In the genomic region with DNA sequence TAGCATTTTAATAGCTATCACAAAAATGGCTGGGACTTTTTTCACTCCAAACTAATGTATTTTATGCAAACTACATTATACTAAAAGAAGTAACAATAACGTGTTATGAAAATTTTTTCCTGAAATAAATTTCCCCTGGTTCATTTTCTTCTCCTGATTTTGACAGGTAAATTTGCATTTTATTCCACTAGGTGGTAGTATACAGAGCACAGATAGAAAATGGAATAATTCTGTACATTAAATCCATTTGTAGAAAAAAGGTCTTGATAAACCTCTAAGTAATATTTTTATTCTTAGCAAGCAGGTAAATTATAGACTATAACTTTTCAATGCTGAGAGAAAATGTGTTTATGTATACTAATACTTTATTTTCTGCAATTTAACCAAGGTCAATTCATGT, we compare ENCODE assay signal across 8 cellular contexts.
DNase-seq lines count a peak whose midpoint lies in the region; ATAC-seq, FAIRE-seq and TF ChIP-seq lines count a peak whose summit lies in the region.
"Had no signal": no experiment of that assay in that cellular context is flagged by ENCODE, and none has a peak within 500 bp of the region (broad histone marks: within the 10 kb centered on the region; RNA-seq: fewer than 3 reads in every experiment).

No MANE protein-coding gene starts in this region.

- H3K27me3 ChIP-seq in body of pancreas, result no peaks in the 10 kb centered on the region
- H3K27me3 ChIP-seq: colonic mucosa had no signal

- no peak overlapping the region for H3K4me3 Mint-ChIP-seq in nephron progenitor cell

- no peaks in the 10 kb centered on the region for H3K27me3 Mint-ChIP-seq in nephron progenitor cell (ENCODE audit: low read depth, poor library complexity)

- H3K9me3 Mint-ChIP-seq in nephron progenitor cell, result peaks cover 18% of the 10 kb centered on the region

- H3K36me3 ChIP-seq in body of pancreas (replicated peaks in 1 of 2; ENCODE audit: insufficient read depth in 1 of 2, low read depth in 2 of 2), result no peaks in the 10 kb centered on the region
- H3K36me3 ChIP-seq: colonic mucosa had no signal

- no peaks in the 10 kb centered on the region for H3K9me3 ChIP-seq in body of pancreas
- H3K9me3 ChIP-seq: colonic mucosa had no signal

- FAIRE-seq in D721Med (lab: Jason Lieb, UNC), result no peak

- H3K4me1 ChIP-seq in body of pancreas, result peaks cover 68% of the 10 kb centered on the region
- H3K4me1 ChIP-seq: colonic mucosa had no signal

- TF ChIP-seq CTCF in D721Med (IDR thresholded peaks at IDR 0.05; ENCODE audit: insufficient read depth, missing control alignments) (peak; percentile 34), HFF-Myc (IDR thresholded peaks at IDR 0.05; ENCODE audit: low read depth, low read length, missing control alignments) (peak; percentile 10), body of pancreas (IDR thresholded peaks at IDR 0.05) (peak in 6 of 7 experiments; percentile 38 to 52 (median 46)), nephron progenitor cell (IDR thresholded peaks at IDR 0.05) (peak; percentile 38)

- intact Hi-C loops in body of pancreas (cut with DNase I), result no loop called here

- peaks cover 81% of the 10 kb centered on the region for H3K36me3 Mint-ChIP-seq in nephron progenitor cell (ENCODE audit: low read depth)

- H3K4me1 Mint-ChIP-seq in nephron progenitor cell, result peaks cover 14% of the 10 kb centered on the region

- H3K4me3 ChIP-seq in HFF-Myc (replicated peaks; ENCODE audit: low read depth, low read length), result no peak overlapping the region
- H3K4me3 ChIP-seq in body of pancreas, result no peak overlapping the region
- H3K4me3 ChIP-seq: colonic mucosa had no signal

- peak overlapping the region; percentile 34 to 80 (median 58) for H3K27ac ChIP-seq in body of pancreas
- H3K27ac ChIP-seq: colonic mucosa had no signal

- ATAC-seq in body of pancreas (no peak), HG02588 (IDR thresholded peaks at IDR 0.05; ENCODE audit: unreplicated experiment) (no peak)

- H3K27ac Mint-ChIP-seq in nephron progenitor cell, result no peak overlapping the region

- 9 to 14% methylated on average over 1 of the region's 1 CpG for WGBS in body of pancreas, 2 donors

- no peak for TF ChIP-seq POLR2A in body of pancreas (IDR thresholded peaks at IDR 0.05)

- DNase-seq in D721Med (ENCODE audit: insufficient read length, low spot score) (no peak), HFF-Myc (ENCODE audit: extremely low read depth, low read depth) (no peak), body of pancreas (no peak), nephron progenitor cell (no peak), mesenteric fat pad (ENCODE audit: low spot score) (no peak), NCI-H1105 (lab: John Stamatoyannopoulos, UW) (no peak)
- DNase-seq: colonic mucosa had no signal
